Comparison of ENCODE assay signal across 9 cellular contexts in genomic region chr3:187150599-187150998, GRCh38. TPM values are rescaled to one million over a fixed set of nuclear protein-coding genes. Genes with fewer than 3 reads are reported as not detected.
DNase-seq lines count a peak whose midpoint lies in the region; ATAC-seq and TF ChIP-seq lines count a peak whose summit lies in the region.
"Had no signal": no experiment of that assay in that cellular context is flagged by ENCODE, and none has a peak within 500 bp of the region (broad histone marks: within the 10 kb centered on the region; RNA-seq: fewer than 3 reads in every experiment).

No MANE protein-coding gene starts in this region.

- TF ChIP-seq CTCF in hepatocyte (IDR thresholded peaks at IDR 0.05; ENCODE audit: poor library complexity), result peak; percentile 20

- H3K36me3 ChIP-seq in Karpas-422 (ENCODE audit: insufficient read depth, low read length), result no peaks in the 10 kb centered on the region
- no peaks in the 10 kb centered on the region for H3K36me3 ChIP-seq in hepatocyte (replicated peaks; ENCODE audit: insufficient read depth, low read depth)

- H2AFZ ChIP-seq in Karpas-422 (ENCODE audit: low read length) (no peak overlapping the region), hepatocyte (no peak overlapping the region)

- no peak overlapping the region for H3K27ac Mint-ChIP-seq in activated CD4-positive, alpha-beta memory T cell treated with anti-CD3 and anti-CD28 coated beads, Interleukin-2, amount 10 ng/mL, durations not matched to agents 7 days and 5 days

- CTCF ChIA-PET in activated CD4-positive, alpha-beta memory T cell treated with anti-CD3 and anti-CD28 coated beads, Interleukin-2, amount 10 ng/mL, durations not matched to agents 7 days and 5 days (lab: Charles Lee), result interaction anchor here (0.7 to 7.0 kb wide), 25 partner anchors 10 to 536 kb away, joined by 3 to 129 read pairs (median 4); partner anchors contain the start of genes RPL39L and RTP1

- peaks cover 49% of the 10 kb centered on the region for H3K27me3 Mint-ChIP-seq in activated CD4-positive, alpha-beta memory T cell treated with anti-CD3 and anti-CD28 coated beads, Interleukin-2, amount 10 ng/mL, durations not matched to agents 7 days and 5 days

- peak; percentile 61 for ATAC-seq in stimulated activated naive CD8-positive, alpha-beta T cell treated with anti-CD3 and anti-CD28 coated beads, Interleukin-15, Interleukin-2, amounts not matched to agents 100 U/mL and 50 U/mL, for 24 hours

- no peaks in the 10 kb centered on the region for H3K27me3 ChIP-seq in Karpas-422 (ENCODE audit: low read length)
- H3K27me3 ChIP-seq in hepatocyte, result no peaks in the 10 kb centered on the region

- DNase-seq in ACHN, result peak; percentile 10
- DNase-seq in Karpas-422, result peak; percentile 93
- peak; percentile 71 for DNase-seq in activated CD4-positive, alpha-beta memory T cell treated with anti-CD3 and anti-CD28 coated beads, Interleukin-2, amount 10 ng/mL, durations not matched to agents 7 days and 5 days
- DNase-seq in hepatocyte (ENCODE audit: low spot score), result no peak
- peak; percentile 71 for DNase-seq in stimulated activated naive CD8-positive, alpha-beta T cell treated with anti-CD3 and anti-CD28 coated beads, Interleukin-15, Interleukin-2, amounts not matched to agents 100 U/mL and 50 U/mL, for 24 hours
- DNase-seq in hippocampal formation (lab: John Stamatoyannopoulos, UW), result no peak
- DNase-seq in AG08395 (ENCODE audit: low spot score), result no peak
- DNase-seq in GDM1 (lab: John Stamatoyannopoulos, UW), result no peak

- peaks cover 10% of the 10 kb centered on the region for H3K36me3 Mint-ChIP-seq in activated CD4-positive, alpha-beta memory T cell treated with anti-CD3 and anti-CD28 coated beads, Interleukin-2, amount 10 ng/mL, durations not matched to agents 7 days and 5 days (ENCODE audit: low read depth)

- no peak overlapping the region for H3K4me3 Mint-ChIP-seq in activated CD4-positive, alpha-beta memory T cell treated with anti-CD3 and anti-CD28 coated beads, Interleukin-2, amount 10 ng/mL, durations not matched to agents 7 days and 5 days

- 86% methylated on average over 2 of the region's 2 CpGs for WGBS in hepatocyte (ENCODE audit: low lambda C conversion rate, missing lambda C conversion rate)

- H3K79me2 ChIP-seq in Karpas-422 (ENCODE audit: low read length) (no peaks in the 10 kb centered on the region), hepatocyte (no peaks in the 10 kb centered on the region)

- H3K4me2 ChIP-seq in Karpas-422 (ENCODE audit: low read depth, low read length, poor library complexity, severe bottlenecking) (no peak overlapping the region), hepatocyte (no peak overlapping the region)

- peaks cover 2% of the 10 kb centered on the region for H3K4me1 Mint-ChIP-seq in activated CD4-positive, alpha-beta memory T cell treated with anti-CD3 and anti-CD28 coated beads, Interleukin-2, amount 10 ng/mL, durations not matched to agents 7 days and 5 days

- no peak overlapping the region for H3K9ac ChIP-seq in Karpas-422 (ENCODE audit: low read length)

- in situ Hi-C loops in ACHN (cut with HindIII; ENCODE audit: low pct_ligation_motif_present, low pct_unique_long_range_greater_than_20kb, low sequenced_read_pairs), result no loop called here

- peaks cover 1% of the 10 kb centered on the region for H3K9me3 ChIP-seq in Karpas-422 (ENCODE audit: low read length)
- H3K9me3 ChIP-seq in hepatocyte (ENCODE audit: low read depth), result no peaks in the 10 kb centered on the region

- peaks cover 10% of the 10 kb centered on the region for H3K9me3 Mint-ChIP-seq in activated CD4-positive, alpha-beta memory T cell treated with anti-CD3 and anti-CD28 coated beads, Interleukin-2, amount 10 ng/mL, durations not matched to agents 7 days and 5 days

- H4K20me1 ChIP-seq in Karpas-422 (ENCODE audit: insufficient read depth, low read depth, low read length), result no peaks in the 10 kb centered on the region
- no peaks in the 10 kb centered on the region for H4K20me1 ChIP-seq in hepatocyte (ENCODE audit: insufficient read depth, poor library complexity, severe bottlenecking)

- POLR2A ChIA-PET in activated CD4-positive, alpha-beta memory T cell treated with anti-CD3 and anti-CD28 coated beads, Interleukin-2, amount 10 ng/mL, durations not matched to agents 7 days and 5 days (lab: Charles Lee), result interaction anchor here (0.9 to 2.5 kb wide), 4 partner anchors 11 to 219 kb away, joined by 3 to 19 read pairs (median 6); partner anchors contain the start of gene RPL39L

- peaks cover 5% of the 10 kb centered on the region; the same call in 1 of the 2 replicates for H3K4me1 ChIP-seq in Karpas-422 (ENCODE audit: low read length)
- H3K4me1 ChIP-seq in hepatocyte (ENCODE audit: insufficient read depth), result no peaks in the 10 kb centered on the region

- H3K27ac ChIP-seq in Karpas-422 (ENCODE audit: low read length) (no peak overlapping the region), hepatocyte (no peak overlapping the region)

- H3K4me3 ChIP-seq in Karpas-422 (ENCODE audit: low read length) (no peak overlapping the region), hepatocyte (no peak overlapping the region)

- H3K9me2 ChIP-seq in Karpas-422 (replicated peaks; ENCODE audit: insufficient read depth, low read length) (no peaks in the 10 kb centered on the region), hepatocyte (replicated peaks; ENCODE audit: insufficient read depth) (no peaks in the 10 kb centered on the region)

RNA-seq across cellular contexts. Expression of gene RPL39L, which starts 11.3 kb away (rescaled TPM):
- 142 and 236 TPM in 2 replicates for total RNA-seq in Karpas-422 (2014; rRNA removed; shearing (Covaris generic); ENCODE audit: low replicate concordance)
- total RNA-seq in activated CD4-positive, alpha-beta memory T cell treated with anti-CD3 and anti-CD28 coated beads, Interleukin-2, amount 10 ng/mL, durations not matched to agents 7 days and 5 days, result 10 to 100 TPM; 23.0 to 23.1 TPM
- 9.7 and 16.8 TPM in 2 replicates for total RNA-seq in hepatocyte
- 11.1 and 12.8 TPM in 2 replicates for polyA plus RNA-seq in hepatocyte

RNA-seq across cellular contexts. Expression of gene RTP1, which starts 46.7 kb away (rescaled TPM):
- total RNA-seq in Karpas-422 (2014; rRNA removed; shearing (Covaris generic); ENCODE audit: low replicate concordance), result 1.2 TPM in 1 of 2 replicates, not detected in the other
- not detected for total RNA-seq in activated CD4-positive, alpha-beta memory T cell treated with anti-CD3 and anti-CD28 coated beads, Interleukin-2, amount 10 ng/mL, durations not matched to agents 7 days and 5 days
- not detected in 2 replicates for total RNA-seq in hepatocyte
- not detected in 2 replicates for polyA plus RNA-seq in hepatocyte
- total RNA-seq: astrocyte had no signal

Comparison
In these comparisons a context has a peak if more than half of its experiments do, and no peak if none do; other contexts are left out.
1. DNase-seq: peak in ACHN (single experiment), Karpas-422 (single experiment), activated CD4-positive, alpha-beta memory T cell treated with anti-CD3 and anti-CD28 coated beads, Interleukin-2, amount 10 ng/mL, durations not matched to agents 7 days and 5 days (single experiment) and stimulated activated naive CD8-positive, alpha-beta T cell treated with anti-CD3 and anti-CD28 coated beads, Interleukin-15, Interleukin-2, amounts not matched to agents 100 U/mL and 50 U/mL, for 24 hours (single experiment); none in hepatocyte (single experiment), hippocampal formation (0 of 2), AG08395 (single experiment) and GDM1 (single experiment).